ENCODE assay signal across 8 cellular contexts in the genomic region with DNA sequence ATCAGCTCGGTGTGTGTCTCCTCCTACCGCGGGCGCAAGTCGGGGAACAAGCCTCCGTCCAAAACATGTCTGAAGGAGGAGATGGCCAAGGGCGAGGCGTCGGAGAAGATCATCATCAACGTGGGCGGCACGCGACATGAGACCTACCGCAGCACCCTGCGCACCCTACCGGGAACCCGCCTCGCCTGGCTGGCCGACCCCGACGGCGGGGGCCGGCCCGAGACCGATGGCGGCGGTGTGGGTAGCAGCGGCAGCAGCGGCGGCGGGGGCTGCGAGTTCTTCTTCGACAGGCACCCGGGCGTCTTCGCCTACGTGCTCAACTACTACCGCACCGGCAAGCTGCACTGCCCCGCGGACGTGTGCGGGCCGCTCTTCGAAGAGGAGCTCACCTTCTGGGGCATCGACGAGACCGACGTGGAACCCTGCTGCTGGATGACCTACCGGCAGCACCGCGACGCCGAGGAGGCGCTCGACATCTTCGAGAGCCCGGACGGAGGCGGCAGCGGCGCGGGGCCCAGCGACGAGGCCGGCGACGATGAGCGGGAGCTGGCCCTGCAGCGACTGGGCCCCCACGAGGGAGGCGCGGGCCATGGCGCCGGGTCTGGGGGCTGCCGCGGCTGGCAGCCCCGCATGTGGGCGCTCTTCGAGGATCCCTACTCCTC. TPM values are rescaled to one million over a fixed set of nuclear protein-coding genes. Genes with fewer than 3 reads are reported as not detected.
DNase-seq lines count a peak whose midpoint lies in the region; ATAC-seq, FAIRE-seq and TF ChIP-seq lines count a peak whose summit lies in the region.

No MANE protein-coding gene starts in this region.

- CTCF ChIA-PET in H1 (lab: Charles Lee; ENCODE audit: partially characterized antibody): interaction anchor here (0.7 to 19.1 kb wide), 16 partner anchors 8 to 813 kb away, joined by 3 to 1001 read pairs (median 4); a partner anchor contains a TSS

- intact Hi-C loops in pancreas (cut with DNase I): no loop called here

- H3K79me2 ChIP-seq in H1 (ENCODE audit: control insufficient read depth in 1 of 2, insufficient read depth in 2 of 2, low read length in 2 of 2): no peaks in the 10 kb centered on the region

- peak overlapping the region; percentile 45; the same call in 1 of the 2 replicates for H4K8ac ChIP-seq in H1 (ENCODE audit: extremely low read depth, insufficient read depth, low read length)

- no peak overlapping the region for H3K4ac ChIP-seq in H1 (replicated peaks; ENCODE audit: insufficient read length, low read depth, low read length)

- no peak overlapping the region for H4K91ac ChIP-seq in H1 (replicated peaks; ENCODE audit: insufficient read length, low read length)

- H3K27ac ChIP-seq in H1 (ENCODE audit: low read depth, low read length) (no peak overlapping the region), pancreas (peak overlapping the region in 1 of 4 donors; percentile 96)

- H2BK120ac ChIP-seq in H1 (replicated peaks; ENCODE audit: low read depth, low read length): no peak overlapping the region

- peaks cover 3% of the 10 kb centered on the region for H3K27me3 ChIP-seq in GM06990 (replicated peaks; ENCODE audit: control insufficient read depth, insufficient read depth, low read length)
- peaks cover 5 to 22% (median 21%) of the 10 kb centered on the region in 4 experiments for H3K27me3 ChIP-seq in H1 (replicated peaks in 1 of 4; ENCODE audit: control insufficient read depth in 3 of 4, extremely low read depth in 1 of 4, insufficient read depth in 3 of 4, low read length in 3 of 4)
- H3K27me3 ChIP-seq in pancreas: no peaks in the 10 kb centered on the region

- H2AFZ ChIP-seq in H1 (ENCODE audit: low read length): no peak overlapping the region

- H4K5ac ChIP-seq in H1 (ENCODE audit: insufficient read length, low read depth, low read length): no peak overlapping the region

- no peak for TF ChIP-seq POLR2A in H1 (IDR thresholded peaks at IDR 0.05; ENCODE audit: control extremely low read depth in 1 of 2, low read depth in 2 of 2, low read length in 2 of 2)

- H3K79me1 ChIP-seq in H1 (ENCODE audit: low read depth, low read length): no peaks in the 10 kb centered on the region

- H3K23ac ChIP-seq in H1 (ENCODE audit: insufficient read length): no peak overlapping the region

- TF ChIP-seq CTCF in GM06990 (IDR thresholded peaks at IDR 0.05; ENCODE audit: insufficient read depth, low read length, poor library complexity, severe bottlenecking): no peak
- TF ChIP-seq CTCF in H1 (IDR thresholded peaks at IDR 0.05; ENCODE audit: control extremely low read depth in 1 of 3, insufficient read depth in 1 of 3, low read depth in 1 of 3, low read length in 3 of 3): peak in 1 of 3 experiments; percentile 21; a peak in 2 of 4 replicates
- TF ChIP-seq CTCF in pancreas (IDR thresholded peaks at IDR 0.05): no peak

- no peak for TF ChIP-seq EP300 in H1 (IDR thresholded peaks at IDR 0.05; ENCODE audit: borderline replicate concordance in 1 of 2, low read depth in 2 of 2, low read length in 2 of 2)

- H3K4me3 ChIP-seq in GM06990 (replicated peaks; ENCODE audit: low read depth, low read length) (peak overlapping the region; percentile 66), H1 (ENCODE audit: extremely low read depth in 1 of 4, insufficient read depth in 2 of 4, low read depth in 3 of 4, low read length in 4 of 4) (peak overlapping the region; percentile 41 to 78 (median 56)), pancreas (peak overlapping the region; percentile 68 to 85 (median 77))

- 0 out of 2 replicates have a peak overlapping the region, but pooled peaks have one; percentile 33 for H2BK12ac ChIP-seq in H1 (ENCODE audit: low read depth, low read length)

- ATAC-seq in pancreas (no peak), GM21717 (IDR thresholded peaks at IDR 0.05; ENCODE audit: unreplicated experiment) (no peak), HG02610 (IDR thresholded peaks at IDR 0.05; ENCODE audit: unreplicated experiment) (no peak)

- H3K56ac ChIP-seq in H1 (replicated peaks; ENCODE audit: insufficient read length, low read depth, low read length): no peak overlapping the region

- no peak for DNase-seq in GM06990 (ENCODE audit: extremely low read depth, insufficient read length)
- DNase-seq in T follicular helper cell (ENCODE audit: low read depth): peak; percentile 28
- peak in 1 of 2 experiments; percentile 58 for DNase-seq in H1 (ENCODE audit: low read depth in 1 of 2, low spot score in 2 of 2)
- peak in 3 of 6 donors; percentile 24 to 76 (median 51) for DNase-seq in pancreas
- no peak for DNase-seq in inferior parietal cortex (ENCODE audit: extremely low spot score)
- no peak for DNase-seq in superior temporal gyrus (ENCODE audit: extremely low spot score)

- 7% methylated on average over 57 of the region's 80 CpGs; no CpG with 5 or more reads in 1 of the 2 experiments for WGBS in H1 (ENCODE audit: extremely low coverage in 1 of 2, insufficient coverage in 1 of 2, insufficient read length in 1 of 2, insufficient replicate concordance in 2 of 2, low coverage in 1 of 2, low lambda C conversion rate in 2 of 2, missing lambda C conversion rate in 1 of 2), 2 experiments
- WGBS in pancreas, 2 donors: 35 to 39% methylated on average over 80 of the region's 80 CpGs

- H2BK20ac ChIP-seq in H1 (ENCODE audit: low read length): no peak overlapping the region

- H3K4me1 ChIP-seq in H1 (replicated peaks in 1 of 4; ENCODE audit: control insufficient read depth in 3 of 4, insufficient read depth in 4 of 4, low read length in 3 of 4) (peaks cover 7 to 23% (median 20%) of the 10 kb centered on the region in 4 experiments), pancreas (peaks cover 41 to 54% (median 46%) of the 10 kb centered on the region in 3 donors)

- no peak overlapping the region for H3K14ac ChIP-seq in H1 (ENCODE audit: insufficient read length)

- H3K4me2 ChIP-seq in H1 (ENCODE audit: insufficient read depth in 1 of 2, low read depth in 2 of 2, low read length in 2 of 2): peak overlapping the region; percentile 72 to 98

- H2BK5ac ChIP-seq in H1 (ENCODE audit: low read depth, low read length): no peak overlapping the region

- H2BK15ac ChIP-seq in H1 (ENCODE audit: low read length): peak overlapping the region; percentile 72; the same call in 1 of the 2 replicates

- H3K36me3 ChIP-seq in GM06990 (ENCODE audit: control insufficient read depth, insufficient read depth, low read length): no peaks in the 10 kb centered on the region
- no peaks in the 10 kb centered on the region for H3K36me3 ChIP-seq in H1 (ENCODE audit: control insufficient read depth in 2 of 4, insufficient read depth in 4 of 4, low read length in 3 of 4)
- no peaks in the 10 kb centered on the region for H3K36me3 ChIP-seq in pancreas

- H2AK5ac ChIP-seq in H1 (ENCODE audit: low read depth, low read length): no peak overlapping the region

- 0 out of 2 replicates have a peak overlapping the region, but pooled peaks have one; percentile 24 for H3K18ac ChIP-seq in H1 (ENCODE audit: extremely low read depth, low read length)

- FAIRE-seq in H1 (lab: Jason Lieb, UNC): no peak
- FAIRE-seq in pancreas (lab: Jason Lieb, UNC): no peak

- H3K23me2 ChIP-seq in H1 (ENCODE audit: low read depth, low read length): peaks cover 20% of the 10 kb centered on the region; the same call in 1 of the 2 replicates

- H4K20me1 ChIP-seq in H1 (replicated peaks in 1 of 2; ENCODE audit: control insufficient read depth in 1 of 2, insufficient read depth in 2 of 2, low read length in 2 of 2): peaks cover 0 to 10% of the 10 kb centered on the region in 2 experiments

- POLR2A ChIA-PET in H1 (lab: Charles Lee; ENCODE audit: partially characterized antibody): interaction anchor here (1.1 to 2.9 kb wide), 4 partner anchors 13 to 129 kb away, joined by 3 to 13 read pairs (median 5); a partner anchor contains a TSS

- no peak overlapping the region; a peak in 2 of 7 replicates for H3K9ac ChIP-seq in H1 (replicated peaks in 1 of 4; ENCODE audit: extremely low read depth in 1 of 4, low read depth in 3 of 4, low read length in 3 of 4)

- no peaks in the 10 kb centered on the region for H3K9me3 ChIP-seq in H1 (ENCODE audit: insufficient read depth in 2 of 2, low read depth in 1 of 2, low read length in 1 of 2)
- H3K9me3 ChIP-seq in pancreas: no peaks in the 10 kb centered on the region

- no peak; a peak in 1 of 4 replicates for TF ChIP-seq RAD21 in H1 (IDR thresholded peaks at IDR 0.05 in 1 of 2, conservative IDR thresholded peaks at IDR 0.05 in 1 of 2; ENCODE audit: low read depth in 2 of 2, low read length in 2 of 2)

TF ChIP-seq in H1, 55 proteins besides CTCF, POLR2A, EP300 and RAD21 (continues in another document):
- TF ChIP-seq RBBP5 (IDR thresholded peaks at IDR 0.05; ENCODE audit: borderline replicate concordance, low read depth, low read length) (0 out of 2 replicates have a peak, but pooled peaks have one; percentile 65), RFX5 (IDR thresholded peaks at IDR 0.05; ENCODE audit: borderline replicate concordance, low read depth, low read length) (no peak), POLR2AphosphoS5 (IDR thresholded peaks at IDR 0.05; ENCODE audit: low read depth, low read length) (no peak), KDM5A (IDR thresholded peaks at IDR 0.05; ENCODE audit: low read length) (no peak)
- TF ChIP-seq, protein P1, sequence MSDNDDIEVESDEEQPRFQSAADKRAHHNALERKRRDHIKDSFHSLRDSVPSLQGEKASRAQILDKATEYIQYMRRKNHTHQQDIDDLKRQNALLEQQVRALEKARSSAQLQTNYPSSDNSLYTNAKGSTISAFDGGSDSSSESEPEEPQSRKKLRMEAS (IDR thresholded peaks at IDR 0.05): peak; percentile 67
- TF ChIP-seq, protein P2, sequence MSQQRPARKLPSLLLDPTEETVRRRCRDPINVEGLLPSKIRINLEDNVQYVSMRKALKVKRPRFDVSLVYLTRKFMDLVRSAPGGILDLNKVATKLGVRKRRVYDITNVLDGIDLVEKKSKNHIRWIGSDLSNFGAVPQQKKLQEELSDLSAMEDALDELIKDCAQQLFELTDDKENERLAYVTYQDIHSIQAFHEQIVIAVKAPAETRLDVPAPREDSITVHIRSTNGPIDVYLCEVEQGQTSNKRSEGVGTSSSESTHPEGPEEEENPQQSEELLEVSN (IDR thresholded peaks at IDR 0.05): peak; percentile 69

RNA-seq across cellular contexts. Expression of a gene that starts 1.5 kb away (rescaled TPM):
- 11.2 TPM in 2 replicates for total RNA-seq in H1 (2021; fragmentation: NEBNext Ultra II Directional; extraction: Animal tissue kit (Norgen Biotek cat#: 25700))
- 8.1 and 10.6 TPM in 2 replicates for polyA plus RNA-seq in H1 (2011; rRNA removed)
- 6.5 TPM for polyA plus RNA-seq in H1 (2011; cell fraction: cytosol; rRNA removed)
- polyA plus RNA-seq in H1 (2011; cell fraction: nucleus; rRNA removed): 24.1 TPM
- polyA plus RNA-seq in H1 (2012, experiment 1 of 2): 7.0 to 8.7 TPM (median 7.2 TPM) in 4 replicates
- polyA plus RNA-seq in H1 (2012, experiment 2 of 2): 5.3 TPM
- polyA plus RNA-seq in H1 (2013, experiment 1 of 2): 5.0 TPM
- polyA plus RNA-seq in H1 (2013, experiment 2 of 2): 4.6 TPM
- 7.6 and 9.3 TPM in 2 replicates for polyA minus RNA-seq in H1 (2011; rRNA and poly(A)+ RNA removed)
- 5.2 TPM for polyA minus RNA-seq in H1 (2011; cell fraction: cytosol; rRNA and poly(A)+ RNA removed)
- 13.3 TPM for polyA minus RNA-seq in H1 (2011; cell fraction: nucleus; rRNA and poly(A)+ RNA removed)
- total RNA-seq in pancreas: 10 to 100 TPM in 3 of 6 donors, 1 to 10 TPM in 3; 7.8 to 18.6 (median 10.5) TPM
- polyA plus RNA-seq in pancreas: 1 to 10 TPM; 5.4 to 5.8 TPM
